3 cellular contexts compared by ENCODE assay signal in the genomic region with DNA sequence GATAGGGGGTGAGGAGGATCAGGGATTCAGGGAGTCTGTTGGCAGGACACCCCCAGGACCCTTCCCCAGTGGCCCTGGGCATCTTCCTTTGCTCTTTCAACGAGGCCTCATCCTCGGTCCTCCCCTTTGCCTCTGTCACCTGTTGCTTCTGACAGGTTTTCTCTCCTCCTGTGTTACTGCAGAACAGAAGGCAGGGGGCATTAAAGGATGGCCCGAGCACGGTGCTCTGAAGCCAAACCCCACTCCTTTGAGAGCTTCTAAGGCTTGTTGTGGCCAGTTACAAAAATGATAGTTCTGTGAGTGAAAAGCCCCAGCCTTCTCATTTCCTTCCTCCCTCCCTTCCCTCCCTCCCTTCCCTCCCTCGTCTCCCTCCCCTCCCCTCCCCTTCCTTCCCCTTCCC.
A peak's percentile ranks its signal among the peaks of the same experiment; 100 is the strongest.
TF ChIP-seq lines count a peak whose summit lies in the region.

No MANE protein-coding gene starts in this region.

TF ChIP-seq in GM23338, 12 proteins besides CTCF, POLR2A, EP300 and RAD21:
- TF ChIP-seq, protein P1, sequence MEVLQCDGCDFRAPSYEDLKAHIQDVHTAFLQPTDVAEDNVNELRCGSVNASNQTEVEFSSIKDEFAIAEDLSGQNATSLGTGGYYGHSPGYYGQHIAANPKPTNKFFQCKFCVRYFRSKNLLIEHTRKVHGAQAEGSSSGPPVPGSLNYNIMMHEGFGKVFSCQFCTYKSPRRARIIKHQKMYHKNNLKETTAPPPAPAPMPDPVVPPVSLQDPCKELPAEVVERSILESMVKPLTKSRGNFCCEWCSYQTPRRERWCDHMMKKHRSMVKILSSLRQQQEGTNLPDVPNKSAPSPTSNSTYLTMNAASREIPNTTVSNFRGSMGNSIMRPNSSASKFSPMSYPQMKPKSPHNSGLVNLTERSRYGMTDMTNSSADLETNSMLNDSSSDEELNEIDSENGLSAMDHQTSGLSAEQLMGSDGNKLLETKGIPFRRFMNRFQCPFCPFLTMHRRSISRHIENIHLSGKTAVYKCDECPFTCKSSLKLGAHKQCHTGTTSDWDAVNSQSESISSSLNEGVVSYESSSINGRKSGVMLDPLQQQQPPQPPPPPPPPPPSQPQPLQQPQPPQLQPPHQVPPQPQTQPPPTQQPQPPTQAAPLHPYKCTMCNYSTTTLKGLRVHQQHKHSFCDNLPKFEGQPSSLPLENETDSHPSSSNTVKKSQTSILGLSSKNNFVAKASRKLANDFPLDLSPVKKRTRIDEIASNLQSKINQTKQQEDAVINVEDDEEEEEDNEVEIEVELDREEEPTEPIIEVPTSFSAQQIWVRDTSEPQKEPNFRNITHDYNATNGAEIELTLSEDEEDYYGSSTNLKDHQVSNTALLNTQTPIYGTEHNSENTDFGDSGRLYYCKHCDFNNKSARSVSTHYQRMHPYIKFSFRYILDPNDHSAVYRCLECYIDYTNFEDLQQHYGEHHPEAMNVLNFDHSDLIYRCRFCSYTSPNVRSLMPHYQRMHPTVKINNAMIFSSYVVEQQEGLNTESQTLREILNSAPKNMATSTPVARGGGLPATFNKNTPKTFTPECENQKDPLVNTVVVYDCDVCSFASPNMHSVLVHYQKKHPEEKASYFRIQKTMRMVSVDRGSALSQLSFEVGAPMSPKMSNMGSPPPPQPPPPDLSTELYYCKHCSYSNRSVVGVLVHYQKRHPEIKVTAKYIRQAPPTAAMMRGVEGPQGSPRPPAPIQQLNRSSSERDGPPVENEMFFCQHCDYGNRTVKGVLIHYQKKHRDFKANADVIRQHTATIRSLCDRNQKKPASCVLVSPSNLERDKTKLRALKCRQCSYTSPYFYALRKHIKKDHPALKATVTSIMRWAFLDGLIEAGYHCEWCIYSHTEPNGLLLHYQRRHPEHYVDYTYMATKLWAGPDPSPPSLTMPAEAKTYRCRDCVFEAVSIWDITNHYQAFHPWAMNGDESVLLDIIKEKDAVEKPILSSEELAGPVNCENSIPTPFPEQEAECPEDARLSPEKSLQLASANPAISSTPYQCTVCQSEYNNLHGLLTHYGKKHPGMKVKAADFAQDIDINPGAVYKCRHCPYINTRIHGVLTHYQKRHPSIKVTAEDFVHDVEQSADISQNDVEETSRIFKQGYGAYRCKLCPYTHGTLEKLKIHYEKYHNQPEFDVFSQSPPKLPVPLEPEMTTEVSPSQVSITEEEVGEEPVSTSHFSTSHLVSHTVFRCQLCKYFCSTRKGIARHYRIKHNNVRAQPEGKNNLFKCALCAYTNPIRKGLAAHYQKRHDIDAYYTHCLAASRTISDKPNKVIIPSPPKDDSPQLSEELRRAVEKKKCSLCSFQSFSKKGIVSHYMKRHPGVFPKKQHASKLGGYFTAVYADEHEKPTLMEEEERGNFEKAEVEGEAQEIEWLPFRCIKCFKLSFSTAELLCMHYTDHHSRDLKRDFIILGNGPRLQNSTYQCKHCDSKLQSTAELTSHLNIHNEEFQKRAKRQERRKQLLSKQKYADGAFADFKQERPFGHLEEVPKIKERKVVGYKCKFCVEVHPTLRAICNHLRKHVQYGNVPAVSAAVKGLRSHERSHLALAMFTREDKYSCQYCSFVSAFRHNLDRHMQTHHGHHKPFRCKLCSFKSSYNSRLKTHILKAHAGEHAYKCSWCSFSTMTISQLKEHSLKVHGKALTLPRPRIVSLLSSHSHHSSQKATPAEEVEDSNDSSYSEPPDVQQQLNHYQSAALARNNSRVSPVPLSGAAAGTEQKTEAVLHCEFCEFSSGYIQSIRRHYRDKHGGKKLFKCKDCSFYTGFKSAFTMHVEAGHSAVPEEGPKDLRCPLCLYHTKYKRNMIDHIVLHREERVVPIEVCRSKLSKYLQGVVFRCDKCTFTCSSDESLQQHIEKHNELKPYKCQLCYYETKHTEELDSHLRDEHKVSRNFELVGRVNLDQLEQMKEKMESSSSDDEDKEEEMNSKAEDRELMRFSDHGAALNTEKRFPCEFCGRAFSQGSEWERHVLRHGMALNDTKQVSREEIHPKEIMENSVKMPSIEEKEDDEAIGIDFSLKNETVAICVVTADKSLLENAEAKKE (CRISPR knock-in tag; IDR thresholded peaks at IDR 0.05): no peak
- TF ChIP-seq EZH2phosphoT487 (IDR thresholded peaks at IDR 0.05; ENCODE audit: unreplicated experiment): no peak

TF ChIP-seq in HEK293, 187 proteins besides CTCF, POLR2A, EP300 and RAD21:
- no peak for TF ChIP-seq ZNF23 (tag by site-specific recombination; IDR thresholded peaks at IDR 0.05; ENCODE audit: borderline replicate concordance)
- TF ChIP-seq ZNF707 (tag by site-specific recombination; IDR thresholded peaks at IDR 0.05): no peak
- TF ChIP-seq SCRT2 (tag by site-specific recombination; IDR thresholded peaks at IDR 0.05): peak; percentile 60
- TF ChIP-seq OVOL3 (tag by site-specific recombination; IDR thresholded peaks at IDR 0.05): no peak
- no peak for TF ChIP-seq ZNF621 (tag by site-specific recombination; IDR thresholded peaks at IDR 0.05)
- TF ChIP-seq ZNF211 (tag by site-specific recombination; IDR thresholded peaks at IDR 0.05; ENCODE audit: low read depth): no peak
- no peak for TF ChIP-seq ZNF560 (tag by site-specific recombination; IDR thresholded peaks at IDR 0.05; ENCODE audit: borderline replicate concordance)

TF ChIP-seq in GM12878, 131 proteins besides CTCF, POLR2A, EP300 and RAD21:
- TF ChIP-seq SMC3 (IDR thresholded peaks at IDR 0.05; ENCODE audit: borderline replicate concordance, low read length): 0 out of 2 replicates have a peak, but pooled peaks have one; percentile 8
- no peak for TF ChIP-seq POU2F2 (IDR thresholded peaks at IDR 0.05; ENCODE audit: borderline replicate concordance, low read depth, low read length)
- no peak for TF ChIP-seq KLF5 (IDR thresholded peaks at IDR 0.05; ENCODE audit: partially characterized antibody)
- no peak for TF ChIP-seq NR2F1 (conservative IDR thresholded peaks at IDR 0.05)
- no peak for TF ChIP-seq RBBP5 (conservative IDR thresholded peaks at IDR 0.05)
